ENCODE assay signal across 8 cellular contexts in genomic region chr12:106248849-106249371, GRCh38. TPM values are rescaled to one million over a fixed set of nuclear protein-coding genes. Genes with fewer than 3 reads are reported as not detected.
DNase-seq lines count a peak whose midpoint lies in the region; ATAC-seq and TF ChIP-seq lines count a peak whose summit lies in the region.

No MANE protein-coding gene starts in this region.

- peaks cover 15% of the 10 kb centered on the region for H3K36me3 Mint-ChIP-seq in brain

- no peaks in the 10 kb centered on the region for H3K9me3 Mint-ChIP-seq in brain

- H3K27ac Mint-ChIP-seq in brain, result peak overlapping the region; percentile 76 to 96 (median 91)

- H3K27me3 ChIP-seq in kidney epithelial cell (ENCODE audit: control insufficient read depth, insufficient read depth, low read length), result no peaks in the 10 kb centered on the region

- peaks cover 11% of the 10 kb centered on the region for H3K27me3 Mint-ChIP-seq in brain

- ATAC-seq in GM18511 (IDR thresholded peaks at IDR 0.05; ENCODE audit: unreplicated experiment) (peak; percentile 5), HG03469 (IDR thresholded peaks at IDR 0.05; ENCODE audit: unreplicated experiment) (no peak), HG02973 (IDR thresholded peaks at IDR 0.05; ENCODE audit: unreplicated experiment) (no peak)

- H3K4me3 ChIP-seq in kidney epithelial cell (ENCODE audit: low read depth, low read length), result peak overlapping the region; percentile 73

- H3K4me3 Mint-ChIP-seq in brain, result peak overlapping the region; percentile 80 to 90 (median 88)

- peaks cover 46% of the 10 kb centered on the region for H3K4me1 Mint-ChIP-seq in brain

- TF ChIP-seq CTCF in brain (conservative IDR thresholded peaks at IDR 0.05), result no peak
- no peak for TF ChIP-seq CTCF in kidney epithelial cell (IDR thresholded peaks at IDR 0.05; ENCODE audit: insufficient read depth, low read length, poor library complexity, severe bottlenecking)

- H3K36me3 ChIP-seq in kidney epithelial cell (ENCODE audit: control insufficient read depth, insufficient read depth, low read length), result no peaks in the 10 kb centered on the region

- DNase-seq in SIG-M5 (lab: John Stamatoyannopoulos, UW) (peak; percentile 70), kidney epithelial cell (ENCODE audit: low read depth) (no peak), SHP77 (lab: John Stamatoyannopoulos, UW) (no peak)
- DNase-seq in stimulated activated CD4-positive, alpha-beta T cell treated with anti-CD3 and anti-CD28 coated beads, TNF-alpha, amount 100 ng/mL, for 48 hours (ENCODE audit: low read depth in 3 of 3), result peak in 2 of 3 donors; percentile 28

RNA-seq across cellular contexts. Expression of gene CKAP4, which starts 1.1 kb away (rescaled TPM):
- 35.6 TPM for polyA plus RNA-seq in brain (ENCODE audit: insufficient read depth, low read depth, low replicate concordance)
- 112 and 115 TPM in 2 replicates for total RNA-seq in kidney epithelial cell

RNA-seq across cellular contexts. Expression of gene TCP11L2, which starts 53.6 kb away (rescaled TPM):
- 3.6 TPM for polyA plus RNA-seq in brain (ENCODE audit: insufficient read depth, low read depth, low replicate concordance)
- total RNA-seq in kidney epithelial cell, result 24.9 and 26.8 TPM in 2 replicates

Comparison
In these comparisons a context has a peak if more than half of its experiments do, and no peak if none do; other contexts are left out.
1. DNase-seq: peak in SIG-M5 (single experiment) and stimulated activated CD4-positive, alpha-beta T cell treated with anti-CD3 and anti-CD28 coated beads, TNF-alpha, amount 100 ng/mL, for 48 hours (2 of 3); none in kidney epithelial cell (single experiment) and SHP77 (0 of 2).